ENCODE assay signal across 10 cellular contexts in genomic region chrX:50812995-50813842, GRCh38. TPM values are rescaled to one million over a fixed set of nuclear protein-coding genes. Genes with fewer than 3 reads are reported as not detected.
A peak's percentile ranks its signal among the peaks of the same experiment; 100 is the strongest.
DNase-seq lines count a peak whose midpoint lies in the region; ATAC-seq, FAIRE-seq and TF ChIP-seq lines count a peak whose summit lies in the region.
"Had no signal": no experiment of that assay in that cellular context is flagged by ENCODE, and none has a peak within 500 bp of the region (broad histone marks: within the 10 kb centered on the region; RNA-seq: fewer than 3 reads in every experiment).

No MANE protein-coding gene starts in this region.

- ATAC-seq in HG03039 (IDR thresholded peaks at IDR 0.05; ENCODE audit: unreplicated experiment) = no peak
- ATAC-seq in effector memory CD8-positive, alpha-beta T cell (replicated peaks) = no peak

- H3K27ac Mint-ChIP-seq in neural crest cell (ENCODE audit: unreplicated experiment) = no peak overlapping the region
- no peak overlapping the region for H3K27ac Mint-ChIP-seq in effector memory CD8-positive, alpha-beta T cell
- no peak overlapping the region for H3K27ac Mint-ChIP-seq in activated CD4-positive, alpha-beta memory T cell treated with anti-CD3 and anti-CD28 coated beads, Interleukin-2, amount 10 ng/mL, durations not matched to agents 7 days and 5 days
- H3K27ac Mint-ChIP-seq: activated naive CD8-positive, alpha-beta T cell treated with anti-CD3 and anti-CD28 coated beads, Interleukin-2, amount 10 ng/mL, durations not matched to agents 7 days and 5 days had no signal

- no peaks in the 10 kb centered on the region for H3K27me3 Mint-ChIP-seq in neural crest cell (ENCODE audit: low read depth)
- H3K27me3 Mint-ChIP-seq in effector memory CD8-positive, alpha-beta T cell = peaks cover 29 to 55% of the 10 kb centered on the region in 2 donors
- peaks cover 36% of the 10 kb centered on the region for H3K27me3 Mint-ChIP-seq in activated CD4-positive, alpha-beta memory T cell treated with anti-CD3 and anti-CD28 coated beads, Interleukin-2, amount 10 ng/mL, durations not matched to agents 7 days and 5 days

- peaks cover 4% of the 10 kb centered on the region for H3K9me3 Mint-ChIP-seq in neural crest cell
- no peaks in the 10 kb centered on the region for H3K9me3 Mint-ChIP-seq in effector memory CD8-positive, alpha-beta T cell
- H3K9me3 Mint-ChIP-seq in activated CD4-positive, alpha-beta memory T cell treated with anti-CD3 and anti-CD28 coated beads, Interleukin-2, amount 10 ng/mL, durations not matched to agents 7 days and 5 days = no peaks in the 10 kb centered on the region
- H3K9me3 Mint-ChIP-seq: activated naive CD8-positive, alpha-beta T cell treated with anti-CD3 and anti-CD28 coated beads, Interleukin-2, amount 10 ng/mL, durations not matched to agents 7 days and 5 days had no signal

- H3K36me3 Mint-ChIP-seq in neural crest cell (ENCODE audit: low read depth) = peaks cover 11% of the 10 kb centered on the region
- H3K36me3 Mint-ChIP-seq in effector memory CD8-positive, alpha-beta T cell (ENCODE audit: insufficient read depth) = no peaks in the 10 kb centered on the region
- H3K36me3 Mint-ChIP-seq in activated CD4-positive, alpha-beta memory T cell treated with anti-CD3 and anti-CD28 coated beads, Interleukin-2, amount 10 ng/mL, durations not matched to agents 7 days and 5 days (ENCODE audit: low read depth) = no peaks in the 10 kb centered on the region
- H3K36me3 Mint-ChIP-seq: activated naive CD8-positive, alpha-beta T cell treated with anti-CD3 and anti-CD28 coated beads, Interleukin-2, amount 10 ng/mL, durations not matched to agents 7 days and 5 days had no signal

- H3K27me3 ChIP-seq in BE2C = peaks cover 8% of the 10 kb centered on the region

- no peaks in the 10 kb centered on the region for H3K4me1 ChIP-seq in BE2C

- peaks cover 28% of the 10 kb centered on the region for H3K4me1 Mint-ChIP-seq in neural crest cell
- H3K4me1 Mint-ChIP-seq in effector memory CD8-positive, alpha-beta T cell (ENCODE audit: low read depth in 2 of 2) = no peaks in the 10 kb centered on the region
- no peaks in the 10 kb centered on the region for H3K4me1 Mint-ChIP-seq in activated CD4-positive, alpha-beta memory T cell treated with anti-CD3 and anti-CD28 coated beads, Interleukin-2, amount 10 ng/mL, durations not matched to agents 7 days and 5 days

- peak; percentile 12 for DNase-seq in BE2C
- peak; percentile 2 for DNase-seq in NCI-H748 treated with DMSO at 0.1 percent for 48 hours (lab: John Stamatoyannopoulos, UW)
- DNase-seq in fibroblast of peridontal ligament (ENCODE audit: extremely low read depth) = peak; percentile 4
- peak; percentile 6 for DNase-seq in neural crest cell (ENCODE audit: low read depth, low spot score)
- no peak for DNase-seq in D721Med (ENCODE audit: insufficient read length, low spot score)
- DNase-seq in effector memory CD8-positive, alpha-beta T cell = no peak
- no peak for DNase-seq in activated CD4-positive, alpha-beta memory T cell treated with anti-CD3 and anti-CD28 coated beads, Interleukin-2, amount 10 ng/mL, durations not matched to agents 7 days and 5 days
- DNase-seq: activated naive CD8-positive, alpha-beta T cell treated with anti-CD3 and anti-CD28 coated beads, Interleukin-2, amount 10 ng/mL, durations not matched to agents 7 days and 5 days had no signal

- TF ChIP-seq CTCF in BE2C (IDR thresholded peaks at IDR 0.05; ENCODE audit: low read depth, low read length) (no peak), neural crest cell (conservative IDR thresholded peaks at IDR 0.05) (no peak), D721Med (IDR thresholded peaks at IDR 0.05; ENCODE audit: insufficient read depth, missing control alignments) (no peak)

- POLR2A ChIA-PET in activated CD4-positive, alpha-beta memory T cell treated with anti-CD3 and anti-CD28 coated beads, Interleukin-2, amount 10 ng/mL, durations not matched to agents 7 days and 5 days (lab: Charles Lee) = no interaction called here

- FAIRE-seq in D721Med (lab: Jason Lieb, UNC) = no peak
- FAIRE-seq: GM18507 had no signal

- H3K9me3 ChIP-seq in BE2C = no peaks in the 10 kb centered on the region

- CTCF ChIA-PET in activated CD4-positive, alpha-beta memory T cell treated with anti-CD3 and anti-CD28 coated beads, Interleukin-2, amount 10 ng/mL, durations not matched to agents 7 days and 5 days (lab: Charles Lee) = interaction anchor here (0.6 kb wide), 1 partner anchor 178 kb away, joined by 3 read pairs; no protein-coding TSS in a partner anchor

- H3K4me3 ChIP-seq in BE2C (ENCODE audit: low read depth, low read length) = peak overlapping the region; percentile 57

- no peaks in the 10 kb centered on the region for H3K36me3 ChIP-seq in BE2C

- peak overlapping the region; percentile 97 for H3K4me3 Mint-ChIP-seq in neural crest cell
- H3K4me3 Mint-ChIP-seq in effector memory CD8-positive, alpha-beta T cell = no peak overlapping the region
- H3K4me3 Mint-ChIP-seq in activated CD4-positive, alpha-beta memory T cell treated with anti-CD3 and anti-CD28 coated beads, Interleukin-2, amount 10 ng/mL, durations not matched to agents 7 days and 5 days = no peak overlapping the region

RNA-seq across cellular contexts. Expression of gene SHROOM4, which starts 0.8 kb away (rescaled TPM):
- polyA plus RNA-seq in BE2C (2012; ENCODE audit: insufficient read depth, insufficient read length, low read depth) = 0.46 TPM
- 6.2 and 7.2 TPM in 2 replicates for total RNA-seq in neural crest cell
- not detected for total RNA-seq in activated CD4-positive, alpha-beta memory T cell treated with anti-CD3 and anti-CD28 coated beads, Interleukin-2, amount 10 ng/mL, durations not matched to agents 7 days and 5 days
- total RNA-seq: activated naive CD8-positive, alpha-beta T cell treated with anti-CD3 and anti-CD28 coated beads, Interleukin-2, amount 10 ng/mL, durations not matched to agents 7 days and 5 days had no signal

Comparison
In these comparisons a context has a peak if more than half of its experiments do, and no peak if none do; other contexts are left out.
1. DNase-seq: peak in BE2C (single experiment), NCI-H748 treated with DMSO at 0.1 percent for 48 hours (single experiment), fibroblast of peridontal ligament (single experiment) and neural crest cell (single experiment); none in D721Med (single experiment), effector memory CD8-positive, alpha-beta T cell (0 of 3) and activated CD4-positive, alpha-beta memory T cell treated with anti-CD3 and anti-CD28 coated beads, Interleukin-2, amount 10 ng/mL, durations not matched to agents 7 days and 5 days (single experiment).